2 cellular contexts compared by ENCODE assay signal in the genomic region with DNA sequence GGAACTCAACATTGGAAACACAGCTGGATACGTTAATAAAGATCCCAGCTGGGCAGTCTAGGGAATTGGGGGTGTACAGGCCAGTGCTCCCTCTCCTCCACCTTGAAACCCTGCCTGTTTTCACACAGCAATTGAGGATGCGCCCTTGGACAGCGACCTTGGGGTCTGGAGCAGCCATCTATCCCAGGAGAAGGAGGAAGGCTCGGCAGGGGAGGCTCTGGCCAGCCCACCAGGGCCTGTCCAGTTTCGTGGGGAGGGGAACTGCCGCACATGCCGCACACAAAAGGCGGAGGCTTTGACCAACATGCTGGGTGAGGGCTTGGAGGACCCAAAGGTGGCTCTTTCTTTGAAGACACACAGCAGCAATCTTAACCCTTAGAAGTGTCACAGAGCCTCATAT.
A peak's percentile ranks its signal among the peaks of the same experiment; 100 is the strongest.
TF ChIP-seq lines count a peak whose summit lies in the region.

No MANE protein-coding gene starts in this region.

TF ChIP-seq in HEK293, 187 proteins besides CTCF, POLR2A, EP300 and RAD21:
- TF ChIP-seq REST (tag by site-specific recombination; IDR thresholded peaks at IDR 0.05) (0 out of 2 replicates have a peak, but pooled peaks have one; percentile 47), ZBTB17 (tag by site-specific recombination; IDR thresholded peaks at IDR 0.05) (no peak), GFI1B (tag by site-specific recombination; IDR thresholded peaks at IDR 0.05) (no peak), ZNF830 (tag by site-specific recombination; IDR thresholded peaks at IDR 0.05; ENCODE audit: low read depth) (no peak)

TF ChIP-seq in H1, 55 proteins besides CTCF, POLR2A, EP300 and RAD21:
- no peak for TF ChIP-seq SRF (IDR thresholded peaks at IDR 0.05; ENCODE audit: low read depth, low read length)
- TF ChIP-seq MAFK (IDR thresholded peaks at IDR 0.05; ENCODE audit: low read depth, low read length) = no peak
- no peak for TF ChIP-seq KDM5A (IDR thresholded peaks at IDR 0.05; ENCODE audit: low read length)
- TF ChIP-seq CBX8 (IDR thresholded peaks at IDR 0.05; ENCODE audit: borderline replicate concordance, low read depth, low read length) = no peak
- TF ChIP-seq, protein P1, sequence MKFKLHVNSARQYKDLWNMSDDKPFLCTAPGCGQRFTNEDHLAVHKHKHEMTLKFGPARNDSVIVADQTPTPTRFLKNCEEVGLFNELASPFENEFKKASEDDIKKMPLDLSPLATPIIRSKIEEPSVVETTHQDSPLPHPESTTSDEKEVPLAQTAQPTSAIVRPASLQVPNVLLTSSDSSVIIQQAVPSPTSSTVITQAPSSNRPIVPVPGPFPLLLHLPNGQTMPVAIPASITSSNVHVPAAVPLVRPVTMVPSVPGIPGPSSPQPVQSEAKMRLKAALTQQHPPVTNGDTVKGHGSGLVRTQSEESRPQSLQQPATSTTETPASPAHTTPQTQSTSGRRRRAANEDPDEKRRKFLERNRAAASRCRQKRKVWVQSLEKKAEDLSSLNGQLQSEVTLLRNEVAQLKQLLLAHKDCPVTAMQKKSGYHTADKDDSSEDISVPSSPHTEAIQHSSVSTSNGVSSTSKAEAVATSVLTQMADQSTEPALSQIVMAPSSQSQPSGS (IDR thresholded peaks at IDR 0.05; ENCODE audit: low read length) = no peak
- TF ChIP-seq CREB1 (IDR thresholded peaks at IDR 0.05) = no peak
- no peak for TF ChIP-seq NRF1 (IDR thresholded peaks at IDR 0.05; ENCODE audit: low read depth, low read length)
- no peak for TF ChIP-seq BRCA1 (IDR thresholded peaks at IDR 0.05; ENCODE audit: low read depth, low read length)
- TF ChIP-seq CEBPB (IDR thresholded peaks at IDR 0.05; ENCODE audit: low read depth, low read length) = no peak
- no peak for TF ChIP-seq BACH1 (IDR thresholded peaks at IDR 0.05; ENCODE audit: low read length)
- TF ChIP-seq GTF2F1 (IDR thresholded peaks at IDR 0.05; ENCODE audit: borderline replicate concordance, low read depth, low read length) = no peak
- no peak for TF ChIP-seq E2F6 (IDR thresholded peaks at IDR 0.05)
- TF ChIP-seq SAP30 (IDR thresholded peaks at IDR 0.05; ENCODE audit: insufficient read depth, insufficient replicate concordance, low read length) = no peak
- no peak for TF ChIP-seq SIRT6 (IDR thresholded peaks at IDR 0.05; ENCODE audit: low read length)
- TF ChIP-seq NANOG (IDR thresholded peaks at IDR 0.05; ENCODE audit: insufficient read depth, low read depth, low read length, poor library complexity, severe bottlenecking) = no peak
